18 cellular contexts compared by ENCODE assay signal in the genomic region with DNA sequence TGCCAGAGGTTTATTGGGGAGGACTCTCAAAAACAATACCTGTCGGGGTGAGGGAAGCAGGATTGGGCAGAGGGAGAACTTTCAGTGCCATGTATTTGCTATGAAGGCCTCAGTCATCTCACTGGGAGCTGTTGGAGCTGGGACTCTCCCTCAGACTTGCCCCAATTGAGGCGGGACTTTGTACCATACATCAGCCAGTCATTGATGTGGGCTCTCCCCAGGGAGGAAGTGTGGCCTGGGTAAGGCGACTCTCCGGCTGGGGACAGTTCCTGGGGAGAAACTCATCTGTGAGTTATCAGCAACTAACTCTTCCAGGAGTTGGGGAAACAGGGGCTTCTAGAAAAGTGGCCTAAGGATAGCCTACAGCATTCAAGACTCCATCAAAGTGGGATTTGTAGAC.
A peak's percentile ranks its signal among the peaks of the same experiment; 100 is the strongest.
DNase-seq lines count a peak whose midpoint lies in the region; ATAC-seq lines count a peak whose summit lies in the region.
"Had no signal": no experiment of that assay in that cellular context is flagged by ENCODE, and none has a peak within 500 bp of the region (broad histone marks: within the 10 kb centered on the region; RNA-seq: fewer than 3 reads in every experiment).

No MANE protein-coding gene starts in this region.

- DNase-seq in left colon = no peak
- no peak for DNase-seq in SK-N-DZ (ENCODE audit: low spot score)
- no peak for DNase-seq in glomerular visceral epithelial cell (ENCODE audit: extremely low spot score)
- no peak for DNase-seq in activated CD4-positive, alpha-beta T cell treated with anti-CD3 and anti-CD28 coated beads for 1 hour
- DNase-seq: Caco-2; CD4-positive, alpha-beta memory T cell; DMS 273 treated with DMSO at 0.1 percent for 48 hours; DMS79 treated with DMSO at 0.1 percent for 48 hours; Karpas-422; NCI-H1417; NCI-H1694 treated with DMSO at 0.1 percent for 48 hours; NCI-H446; NCI-H526 had no signal

- ATAC-seq in GM18520 (IDR thresholded peaks at IDR 0.05; ENCODE audit: unreplicated experiment) (peak; percentile 64), GM21619 (IDR thresholded peaks at IDR 0.05; ENCODE audit: unreplicated experiment) (peak; percentile 61), HG03378 (IDR thresholded peaks at IDR 0.05; ENCODE audit: unreplicated experiment) (peak; percentile 61), left colon (peak; percentile 44), GM21381 (IDR thresholded peaks at IDR 0.05; ENCODE audit: unreplicated experiment) (no peak)
- ATAC-seq: Right ventricle myocardium inferior had no signal

- intact Hi-C loops in left colon (cut with DNase I, micrococcal nuclease) = no loop called here
